1 cellular context compared by ENCODE assay signal in the genomic region with DNA sequence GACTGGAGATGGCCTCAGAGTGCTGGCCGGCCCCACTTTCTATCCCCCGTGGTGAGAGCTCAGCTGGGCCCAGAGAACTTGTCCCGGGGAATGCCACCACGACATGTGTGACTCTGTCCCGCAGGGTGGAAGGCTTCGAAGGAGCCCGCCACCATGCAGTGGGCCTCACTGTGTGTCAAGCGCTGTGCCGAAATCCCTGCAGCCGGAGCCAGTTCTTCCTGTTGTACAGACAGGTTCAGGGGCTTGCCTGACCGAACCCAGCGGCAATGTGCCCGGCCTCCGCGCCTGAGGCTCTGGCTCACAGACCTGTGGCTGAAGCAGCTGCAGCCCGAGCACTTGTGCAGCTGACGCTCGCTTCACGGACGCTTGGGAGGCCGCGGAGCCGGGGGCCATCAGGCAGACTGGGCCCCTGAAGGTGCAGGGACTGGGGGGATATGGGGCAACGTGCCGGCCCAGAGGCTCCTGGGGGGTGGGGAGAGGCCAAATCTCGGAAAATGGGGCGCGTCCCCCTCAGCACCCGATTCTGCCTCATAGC.
TF ChIP-seq lines count a peak whose summit lies in the region.

No MANE protein-coding gene starts in this region.

TF ChIP-seq in A549, 52 proteins besides CTCF, POLR2A, EP300 and RAD21 (continued from another document):
- TF ChIP-seq, protein P1, sequence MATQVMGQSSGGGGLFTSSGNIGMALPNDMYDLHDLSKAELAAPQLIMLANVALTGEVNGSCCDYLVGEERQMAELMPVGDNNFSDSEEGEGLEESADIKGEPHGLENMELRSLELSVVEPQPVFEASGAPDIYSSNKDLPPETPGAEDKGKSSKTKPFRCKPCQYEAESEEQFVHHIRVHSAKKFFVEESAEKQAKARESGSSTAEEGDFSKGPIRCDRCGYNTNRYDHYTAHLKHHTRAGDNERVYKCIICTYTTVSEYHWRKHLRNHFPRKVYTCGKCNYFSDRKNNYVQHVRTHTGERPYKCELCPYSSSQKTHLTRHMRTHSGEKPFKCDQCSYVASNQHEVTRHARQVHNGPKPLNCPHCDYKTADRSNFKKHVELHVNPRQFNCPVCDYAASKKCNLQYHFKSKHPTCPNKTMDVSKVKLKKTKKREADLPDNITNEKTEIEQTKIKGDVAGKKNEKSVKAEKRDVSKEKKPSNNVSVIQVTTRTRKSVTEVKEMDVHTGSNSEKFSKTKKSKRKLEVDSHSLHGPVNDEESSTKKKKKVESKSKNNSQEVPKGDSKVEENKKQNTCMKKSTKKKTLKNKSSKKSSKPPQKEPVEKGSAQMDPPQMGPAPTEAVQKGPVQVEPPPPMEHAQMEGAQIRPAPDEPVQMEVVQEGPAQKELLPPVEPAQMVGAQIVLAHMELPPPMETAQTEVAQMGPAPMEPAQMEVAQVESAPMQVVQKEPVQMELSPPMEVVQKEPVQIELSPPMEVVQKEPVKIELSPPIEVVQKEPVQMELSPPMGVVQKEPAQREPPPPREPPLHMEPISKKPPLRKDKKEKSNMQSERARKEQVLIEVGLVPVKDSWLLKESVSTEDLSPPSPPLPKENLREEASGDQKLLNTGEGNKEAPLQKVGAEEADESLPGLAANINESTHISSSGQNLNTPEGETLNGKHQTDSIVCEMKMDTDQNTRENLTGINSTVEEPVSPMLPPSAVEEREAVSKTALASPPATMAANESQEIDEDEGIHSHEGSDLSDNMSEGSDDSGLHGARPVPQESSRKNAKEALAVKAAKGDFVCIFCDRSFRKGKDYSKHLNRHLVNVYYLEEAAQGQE (IDR thresholded peaks at IDR 0.05) = no peak
- no peak for TF ChIP-seq HOXB13 (CRISPR knock-in tag; IDR thresholded peaks at IDR 0.05; ENCODE audit: low read depth)
- no peak for TF ChIP-seq MYC (IDR thresholded peaks at IDR 0.05; ENCODE audit: borderline replicate concordance, low read length)
- no peak for TF ChIP-seq ZNF302 (CRISPR knock-in tag; IDR thresholded peaks at IDR 0.05)
- TF ChIP-seq NPAS2 (CRISPR knock-in tag; IDR thresholded peaks at IDR 0.05; ENCODE audit: borderline replicate concordance) = no peak
- no peak for TF ChIP-seq NR3C1 (IDR thresholded peaks at IDR 0.05)
- TF ChIP-seq BHLHE40 (IDR thresholded peaks at IDR 0.05; ENCODE audit: low read depth, low read length) = no peak
- TF ChIP-seq NFE2L2 (conservative IDR thresholded peaks at IDR 0.05; ENCODE audit: low read length) = no peak
